10 cellular contexts compared by ENCODE assay signal in the genomic region with DNA sequence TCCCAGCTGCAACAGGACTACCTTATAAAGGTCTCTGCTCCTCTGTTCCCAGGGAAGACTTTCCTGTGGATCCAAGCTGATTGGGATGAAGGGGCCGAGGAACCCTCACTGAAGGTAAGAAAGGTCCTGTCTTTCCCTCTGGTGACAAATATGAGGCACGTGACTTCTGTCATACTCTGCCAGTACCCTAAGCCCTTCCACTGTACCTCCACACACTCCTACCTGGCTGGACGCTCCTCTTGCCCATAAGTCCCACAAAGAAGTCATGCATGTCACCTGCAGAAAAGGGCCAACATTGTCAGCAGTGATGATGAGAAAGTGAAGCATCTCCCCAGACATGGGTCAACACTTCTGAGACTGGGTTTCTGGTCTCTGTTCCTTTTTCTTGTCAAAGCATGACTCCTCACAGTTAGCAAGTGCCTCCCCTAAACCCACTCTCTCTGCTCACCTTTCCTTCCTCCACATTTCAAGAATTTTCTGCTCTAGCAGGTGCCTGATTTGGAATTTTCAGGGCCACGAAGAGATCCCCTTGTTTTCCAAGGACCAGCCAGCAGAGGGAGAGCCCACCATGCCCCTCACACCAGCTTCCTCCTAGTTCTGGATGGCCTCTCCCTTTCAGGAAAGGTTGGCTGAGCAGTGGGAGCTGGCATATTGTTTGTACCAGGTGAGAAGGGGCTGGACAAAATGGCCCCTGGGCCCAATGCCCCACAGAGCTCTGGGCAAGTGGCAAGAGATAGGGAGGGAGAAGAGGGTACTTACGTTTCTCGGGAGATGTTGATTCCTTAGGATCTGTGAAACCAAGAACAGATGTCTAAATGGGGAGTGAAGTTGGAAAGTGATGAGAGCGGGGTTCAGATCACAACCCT. TPM values are rescaled to one million over a fixed set of nuclear protein-coding genes. Genes with fewer than 3 reads are reported as not detected.
DNase-seq lines count a peak whose midpoint lies in the region; ATAC-seq and TF ChIP-seq lines count a peak whose summit lies in the region.
"Had no signal": no experiment of that assay in that cellular context is flagged by ENCODE, and none has a peak within 500 bp of the region (broad histone marks: within the 10 kb centered on the region; RNA-seq: fewer than 3 reads in every experiment).

No MANE protein-coding gene starts in this region.

- TF ChIP-seq CTCF in GM20000 (IDR thresholded peaks at IDR 0.05; ENCODE audit: extremely low read depth, missing control alignments) (no peak), glutamatergic neuron (IDR thresholded peaks at IDR 0.05; ENCODE audit: partially characterized antibody, unreplicated experiment) (no peak)

- peak; percentile 67 for ATAC-seq in GM18517 (IDR thresholded peaks at IDR 0.05; ENCODE audit: unreplicated experiment)
- peak; percentile 80 for ATAC-seq in HG03095 (IDR thresholded peaks at IDR 0.05; ENCODE audit: unreplicated experiment)
- no peak for ATAC-seq in HG02981 (IDR thresholded peaks at IDR 0.05; ENCODE audit: unreplicated experiment)
- no peak for ATAC-seq in GM18873 (IDR thresholded peaks at IDR 0.05; ENCODE audit: low FRiP score, unreplicated experiment)

- peak overlapping the region; percentile 70 for H3K4me3 Mint-ChIP-seq in glutamatergic neuron (ENCODE audit: unreplicated experiment)

- no peak overlapping the region for H3K27ac Mint-ChIP-seq in glutamatergic neuron (ENCODE audit: unreplicated experiment)

- DNase-seq in GM20000 (ENCODE audit: low spot score) (peak; percentile 70), glutamatergic neuron (no peak), putamen (ENCODE audit: low spot score) (no peak), epidermal melanocyte (ENCODE audit: insufficient read length, low spot score) (no peak)
- DNase-seq: spleen had no signal

- H3K36me3 Mint-ChIP-seq in glutamatergic neuron (ENCODE audit: unreplicated experiment), result no peaks in the 10 kb centered on the region

- H3K9me3 Mint-ChIP-seq in glutamatergic neuron (ENCODE audit: unreplicated experiment), result no peaks in the 10 kb centered on the region

- H3K4me1 Mint-ChIP-seq in glutamatergic neuron (ENCODE audit: low read depth, unreplicated experiment), result no peaks in the 10 kb centered on the region

- peaks cover 5% of the 10 kb centered on the region for H3K27me3 Mint-ChIP-seq in glutamatergic neuron (ENCODE audit: unreplicated experiment)

RNA-seq across cellular contexts. Expression of gene TAC3, which starts 3.5 kb away (rescaled TPM):
- total RNA-seq in glutamatergic neuron (ENCODE audit: unreplicated experiment), result 0.74 TPM
- total RNA-seq: HT-29, spleen had no signal

RNA-seq across cellular contexts. Expression of gene ZBTB39, which starts 6.5 kb away (rescaled TPM):
- total RNA-seq in glutamatergic neuron (ENCODE audit: unreplicated experiment), result 23.5 TPM

RNA-seq across cellular contexts. Expression of gene MYO1A, which starts 37.1 kb away (rescaled TPM):
- 0.64 TPM for total RNA-seq in glutamatergic neuron (ENCODE audit: unreplicated experiment)

RNA-seq across cellular contexts. Expression of gene RDH16, which starts 55.4 kb away (rescaled TPM):
- total RNA-seq in glutamatergic neuron (ENCODE audit: unreplicated experiment), result 0.74 TPM
- total RNA-seq: HT-29 had no signal

Comparison
In these comparisons a context has a peak if more than half of its experiments do, and no peak if none do; other contexts are left out.
1. ATAC-seq: peak in GM18517 (single experiment) and HG03095 (single experiment); none in HG02981 (single experiment) and GM18873 (single experiment).